Comparison of ENCODE assay signal across 23 cellular contexts in the genomic region with DNA sequence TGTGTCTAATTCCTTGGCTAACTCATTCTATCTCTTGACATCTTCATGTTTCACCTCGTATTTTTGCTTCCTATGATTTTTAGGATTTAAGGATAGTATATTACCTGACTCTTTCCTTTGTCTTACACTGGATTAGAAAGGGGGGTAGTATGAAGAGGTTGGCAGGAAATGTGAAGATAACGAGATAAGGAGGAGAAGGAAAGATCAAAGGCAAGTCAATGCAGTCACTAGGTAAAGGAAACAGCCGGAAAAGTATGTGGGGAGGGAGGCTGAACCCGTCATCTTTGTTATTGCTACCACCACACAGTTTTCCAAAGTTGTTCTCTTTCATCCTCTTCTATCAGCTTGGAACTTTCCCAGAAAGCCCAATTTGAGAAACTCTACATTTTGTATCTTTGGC.
"Had no signal": no experiment of that assay in that cellular context is flagged by ENCODE, and none has a peak within 500 bp of the region (broad histone marks: within the 10 kb centered on the region; RNA-seq: fewer than 3 reads in every experiment).

No MANE protein-coding gene starts in this region.

- H3K9me3 ChIP-seq: SJSA1 had no signal

- H3K4me3 ChIP-seq: SJSA1, SK-N-MC had no signal

- H3K36me3 ChIP-seq: SJSA1 had no signal

- H3K4me1 ChIP-seq: SJSA1 had no signal

- H3K27me3 ChIP-seq: SJSA1 had no signal

- H3K4me3 Mint-ChIP-seq: IgD-negative memory B cell had no signal

- H3K27ac Mint-ChIP-seq: IgD-negative memory B cell had no signal

- H3K27ac ChIP-seq: HL-60, SJSA1, SK-N-MC had no signal

- H3K27me3 Mint-ChIP-seq: IgD-negative memory B cell had no signal

- DNase-seq: KBM-7, MV-4-11, NCI-H1048, NCI-H1105, NCI-H1417, NCI-H1436 treated with DMSO at 0.1 percent for 48 hours, NCI-H1694, NCI-H2029, NCI-H2081 treated with DMSO at 0.1 percent for 48 hours, NCI-H2171, NCI-H226, NCI-H446, NCI-H510A, NCI-H524 treated with DMSO at 0.1 percent for 48 hours, NCI-H69, NCI-H774, Right ventricle myocardium superior, RPMI8226, SIG-M5 had no signal
